In genomic region chr14:71344506-71344905, GRCh38 we compare ENCODE assay signal across 24 cellular contexts.
"Had no signal": no experiment of that assay in that cellular context is flagged by ENCODE, and none has a peak within 500 bp of the region (broad histone marks: within the 10 kb centered on the region; RNA-seq: fewer than 3 reads in every experiment).

No MANE protein-coding gene starts in this region.

- H3K4me3 ChIP-seq: coronary artery, gastroesophageal sphincter, lung, neural progenitor cell had no signal

- H2AFZ ChIP-seq: neural progenitor cell had no signal

- ATAC-seq: activated T-cell treated with anti-CD3 and anti-CD28 coated beads, Interleukin-2, amount 50 U/mL, for 72 hours; gastroesophageal sphincter; left colon; naive thymus-derived CD8-positive, alpha-beta T cell had no signal

- H3K27me3 ChIP-seq: gastroesophageal sphincter, neural progenitor cell had no signal

- H3K4me2 ChIP-seq: neural progenitor cell had no signal

- H3K27me3 Mint-ChIP-seq: activated naive CD8-positive, alpha-beta T cell treated with anti-CD3 and anti-CD28 coated beads, Interleukin-2, amount 10 ng/mL, durations not matched to agents 7 days and 5 days; naive thymus-derived CD8-positive, alpha-beta T cell; type B pancreatic cell had no signal

- H3K4me1 ChIP-seq: neural progenitor cell had no signal

- H3K4me1 Mint-ChIP-seq: neural progenitor cell had no signal

- H3K36me3 ChIP-seq: gastroesophageal sphincter, neural progenitor cell had no signal

- H3K9me3 ChIP-seq: gastroesophageal sphincter had no signal

- H3K9me3 Mint-ChIP-seq: activated naive CD4-positive, alpha-beta T cell treated with anti-CD3 and anti-CD28 coated beads for 36 hours; activated naive CD8-positive, alpha-beta T cell treated with anti-CD3 and anti-CD28 coated beads, Interleukin-2, amount 10 ng/mL, durations not matched to agents 7 days and 5 days; activated T-cell treated with anti-CD3 and anti-CD28 coated beads, Interleukin-2, amount 50 U/mL, for 72 hours; naive thymus-derived CD8-positive, alpha-beta T cell; type B pancreatic cell had no signal

- H3K27ac Mint-ChIP-seq: activated naive CD4-positive, alpha-beta T cell treated with anti-CD3 and anti-CD28 coated beads for 36 hours; activated naive CD8-positive, alpha-beta T cell treated with anti-CD3 and anti-CD28 coated beads, Interleukin-2, amount 10 ng/mL, durations not matched to agents 7 days and 5 days; activated T-cell treated with anti-CD3 and anti-CD28 coated beads, Interleukin-2, amount 50 U/mL, for 72 hours; neural progenitor cell; type B pancreatic cell had no signal

- H3K4me3 Mint-ChIP-seq: activated naive CD4-positive, alpha-beta T cell treated with anti-CD3 and anti-CD28 coated beads for 36 hours; activated naive CD8-positive, alpha-beta T cell treated with anti-CD3 and anti-CD28 coated beads, Interleukin-2, amount 10 ng/mL, durations not matched to agents 7 days and 5 days; activated T-cell treated with anti-CD3 and anti-CD28 coated beads, Interleukin-2, amount 50 U/mL, for 72 hours; neural progenitor cell; type B pancreatic cell had no signal

- DNase-seq: activated CD4-positive, alpha-beta T cell treated with anti-CD3 and anti-CD28 coated beads for 4 hours; activated CD4-positive, alpha-beta T cell treated with anti-CD3 and anti-CD28 coated beads, Interleukin-2, amount 50 U/mL, for 48 hours; activated CD4-positive, CD25-positive, alpha-beta regulatory T cell; activated effector memory CD4-positive, alpha-beta T cell treated with Interleukin-2 at 50 U/mL for 16 hours; activated naive CD4-positive, alpha-beta T cell treated with anti-CD3 and anti-CD28 coated beads for 36 hours; activated naive CD8-positive, alpha-beta T cell treated with anti-CD3 and anti-CD28 coated beads, Interleukin-2, amount 10 ng/mL, durations not matched to agents 7 days and 5 days; activated T-cell treated with anti-CD3 and anti-CD28 coated beads, Interleukin-2, amount 50 U/mL, for 72 hours; amniotic stem cell; cerebellar nuclear complex; head of caudate nucleus; hypothalamus; islet precursor cell; left colon; naive thymus-derived CD8-positive, alpha-beta T cell; retina; stimulated activated CD4-positive, alpha-beta T cell treated with anti-CD3 and anti-CD28 coated beads, Interleukin-4, amount 100 ng/mL, for 1 hour; T-helper 1 cell; T1000 had no signal

- H3K27ac ChIP-seq: coronary artery, epithelial cell of prostate, neural progenitor cell had no signal

- H3K9ac ChIP-seq: neural progenitor cell had no signal
